ENCODE assay signal across 19 cellular contexts in the genomic region with DNA sequence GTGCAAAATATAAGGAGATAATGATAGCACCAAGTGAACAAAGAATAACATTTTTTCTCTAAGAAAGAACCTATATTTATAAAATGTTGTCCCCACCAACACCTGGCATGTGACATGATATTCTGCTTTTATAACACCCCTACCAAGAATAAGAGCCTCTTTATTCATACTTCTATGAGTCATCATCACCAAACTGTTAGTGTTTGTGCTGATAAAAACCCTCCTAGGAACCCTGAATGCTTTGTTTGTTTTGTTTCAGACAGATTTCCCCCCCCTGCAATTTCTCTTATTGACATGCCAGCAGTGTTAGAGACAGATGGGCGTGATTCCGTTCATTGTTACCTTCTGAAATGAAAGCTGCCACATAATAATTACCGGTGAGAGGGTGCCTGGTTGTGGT.
DNase-seq lines count a peak whose midpoint lies in the region; ATAC-seq and TF ChIP-seq lines count a peak whose summit lies in the region.
"Had no signal": no experiment of that assay in that cellular context is flagged by ENCODE, and none has a peak within 500 bp of the region (broad histone marks: within the 10 kb centered on the region; RNA-seq: fewer than 3 reads in every experiment).

No MANE protein-coding gene starts in this region.

- no peaks in the 10 kb centered on the region for H3K9me3 ChIP-seq in lower lobe of right lung
- H3K9me3 ChIP-seq: BLaER1 treated with 17β-estradiol and CSF1 and Interleukin-3, amounts not matched to agents 10 nM and 100 nM; right atrium auricular region; transverse colon had no signal

- H3K36me3 Mint-ChIP-seq in progenitor cell of endocrine pancreas (ENCODE audit: insufficient read depth), result no peaks in the 10 kb centered on the region

- DNase-seq in HT1080 (ENCODE audit: low read depth) (peak; percentile 81), SK-MEL-5 (ENCODE audit: low read depth, low spot score) (peak; percentile 91), fibroblast of pulmonary artery (ENCODE audit: low read depth) (peak; percentile 45), progenitor cell of endocrine pancreas (ENCODE audit: low spot score, unreplicated experiment) (no peak), lower lobe of right lung (no peak)
- DNase-seq in stimulated activated CD4-positive, alpha-beta T cell treated with anti-CD3 and anti-CD28 coated beads, Interleukin-12 subunit alpha, Interleukin-12 subunit beta, amount 100 ng/mL, for 4 hours, result no peak
- DNase-seq: activated CD4-positive, CD25-positive, alpha-beta regulatory T cell; activated naive CD4-positive, alpha-beta T cell; H7; natural killer cell; NCI-H1694; stimulated activated CD4-positive, alpha-beta T cell treated with anti-CD3 and anti-CD28 coated beads, Interleukin-2, amount 100 ng/mL, for 48 hours; transverse colon had no signal

- no peak for ATAC-seq in HG02623 (IDR thresholded peaks at IDR 0.05; ENCODE audit: unreplicated experiment)
- ATAC-seq in lower lobe of right lung, result no peak
- ATAC-seq in HG03354 (IDR thresholded peaks at IDR 0.05; ENCODE audit: poor library complexity, severe bottlenecking, unreplicated experiment), result no peak
- ATAC-seq: natural killer cell, SK-N-SH treated with all-trans-retinoic acid at 6 μM for 48 hours had no signal

- H3K27me3 ChIP-seq in lower lobe of right lung (ENCODE audit: low read depth), result no peaks in the 10 kb centered on the region
- H3K27me3 ChIP-seq: BLaER1 treated with 17β-estradiol and CSF1 and Interleukin-3, amounts not matched to agents 10 nM and 100 nM; right atrium auricular region; transverse colon had no signal

- peak overlapping the region; percentile 11 for H3K27ac Mint-ChIP-seq in progenitor cell of endocrine pancreas
- H3K27ac Mint-ChIP-seq: natural killer cell had no signal

- H3K27me3 Mint-ChIP-seq in progenitor cell of endocrine pancreas, result no peaks in the 10 kb centered on the region
- H3K27me3 Mint-ChIP-seq: central memory CD8-positive, alpha-beta T cell had no signal

- in situ Hi-C loops in SK-MEL-5 (cut with HindIII; ENCODE audit: low pct_unique_long_range_greater_than_20kb, low sequenced_read_pairs), result no loop called here

- H3K4me1 Mint-ChIP-seq in progenitor cell of endocrine pancreas (ENCODE audit: low read depth), result peaks cover 21% of the 10 kb centered on the region
- H3K4me1 Mint-ChIP-seq: central memory CD8-positive, alpha-beta T cell; natural killer cell had no signal

- intact Hi-C loops in lower lobe of right lung (cut with DNase I), result no loop called here

- no peak for TF ChIP-seq CTCF in fibroblast of pulmonary artery (IDR thresholded peaks at IDR 0.05; ENCODE audit: low read length, missing control alignments)
- TF ChIP-seq CTCF in progenitor cell of endocrine pancreas (IDR thresholded peaks at IDR 0.05; ENCODE audit: unreplicated experiment), result no peak
- TF ChIP-seq CTCF in lower lobe of right lung (IDR thresholded peaks at IDR 0.05), result no peak

- no peaks in the 10 kb centered on the region for H3K36me3 ChIP-seq in lower lobe of right lung
- H3K36me3 ChIP-seq: BLaER1 treated with 17β-estradiol and CSF1 and Interleukin-3, amounts not matched to agents 10 nM and 100 nM; right atrium auricular region; transverse colon had no signal

- peaks cover 3% of the 10 kb centered on the region for H3K9me3 Mint-ChIP-seq in progenitor cell of endocrine pancreas (ENCODE audit: low read depth)

- H3K4me1 ChIP-seq in lower lobe of right lung, result no peaks in the 10 kb centered on the region
- H3K4me1 ChIP-seq: right atrium auricular region, transverse colon had no signal

- H3K4me3 ChIP-seq in fibroblast of pulmonary artery (replicated peaks; ENCODE audit: low read depth, low read length) (no peak overlapping the region), lower lobe of right lung (no peak overlapping the region)
- H3K4me3 ChIP-seq: BLaER1 treated with 17β-estradiol and CSF1 and Interleukin-3, amounts not matched to agents 10 nM and 100 nM; right atrium auricular region; transverse colon had no signal

- no peak overlapping the region for H3K4me3 Mint-ChIP-seq in progenitor cell of endocrine pancreas (ENCODE audit: low read depth)
- H3K4me3 Mint-ChIP-seq: central memory CD8-positive, alpha-beta T cell; natural killer cell had no signal

- no peak overlapping the region for H3K27ac ChIP-seq in lower lobe of right lung
- H3K27ac ChIP-seq: BLaER1 treated with 17β-estradiol and CSF1 and Interleukin-3, amounts not matched to agents 10 nM and 100 nM; right atrium auricular region; transverse colon had no signal

Comparison
In these comparisons a context has a peak if more than half of its experiments do, and no peak if none do; other contexts are left out.
1. DNase-seq: peak in HT1080 (single experiment), SK-MEL-5 (single experiment) and fibroblast of pulmonary artery (single experiment); none in progenitor cell of endocrine pancreas (single experiment), lower lobe of right lung (single experiment) and stimulated activated CD4-positive, alpha-beta T cell treated with anti-CD3 and anti-CD28 coated beads, Interleukin-12 subunit alpha, Interleukin-12 subunit beta, amount 100 ng/mL, for 4 hours (single experiment).